Comparison of ENCODE assay signal across 23 cellular contexts in genomic region chr17:2384439-2385127, GRCh38. TPM values are rescaled to one million over a fixed set of nuclear protein-coding genes. Genes with fewer than 3 reads are reported as not detected.
A peak's percentile ranks its signal among the peaks of the same experiment; 100 is the strongest.
DNase-seq lines count a peak whose midpoint lies in the region; ATAC-seq, FAIRE-seq and TF ChIP-seq lines count a peak whose summit lies in the region.
"Had no signal": no experiment of that assay in that cellular context is flagged by ENCODE, and none has a peak within 500 bp of the region (broad histone marks: within the 10 kb centered on the region; RNA-seq: fewer than 3 reads in every experiment).

No MANE protein-coding gene starts in this region.

- H3K36me3 ChIP-seq in neutrophil = peaks cover 58% of the 10 kb centered on the region

- FAIRE-seq in D721Med (lab: Jason Lieb, UNC) = no peak

- TF ChIP-seq CTCF in 22Rv1 (IDR thresholded peaks at IDR 0.05) (no peak), HFFc6 (IDR thresholded peaks at IDR 0.05) (no peak), neutrophil (IDR thresholded peaks at IDR 0.05) (no peak), D721Med (IDR thresholded peaks at IDR 0.05; ENCODE audit: insufficient read depth, missing control alignments) (no peak)

- H3K4me1 Mint-ChIP-seq in HFFc6 (ENCODE audit: low read depth) = peaks cover 34% of the 10 kb centered on the region
- peaks cover 7 to 11% of the 10 kb centered on the region in 2 donors for H3K4me1 Mint-ChIP-seq in effector memory CD8-positive, alpha-beta T cell (ENCODE audit: low read depth in 2 of 2)
- H3K4me1 Mint-ChIP-seq in activated T-helper 2 cell treated with anti-CD3 and anti-CD28 coated beads, Interferon-gamma antibody, Interleukin-2, Interleukin-4, amounts not matched to agents 10 μg/mL and 5 μg/mL and 100 μg/mL, durations not matched to agents 14 hours and 24 hours and 36 hours (ENCODE audit: low read depth) = peaks cover 10% of the 10 kb centered on the region

- H3K9me3 ChIP-seq in neutrophil = no peaks in the 10 kb centered on the region
- H3K9me3 ChIP-seq: upper lobe of right lung had no signal

- peak overlapping the region; percentile 49 for H3K27ac ChIP-seq in 22Rv1
- peak overlapping the region; percentile 76 for H3K27ac ChIP-seq in neutrophil
- H3K27ac ChIP-seq: upper lobe of right lung had no signal

- peaks cover 15% of the 10 kb centered on the region for H3K36me3 Mint-ChIP-seq in HFFc6 (ENCODE audit: low read depth)
- H3K36me3 Mint-ChIP-seq in effector memory CD8-positive, alpha-beta T cell (ENCODE audit: insufficient read depth) = peaks cover 63% of the 10 kb centered on the region
- H3K36me3 Mint-ChIP-seq in activated T-helper 2 cell treated with anti-CD3 and anti-CD28 coated beads, Interferon-gamma antibody, Interleukin-2, Interleukin-4, amounts not matched to agents 10 μg/mL and 5 μg/mL and 100 μg/mL, durations not matched to agents 14 hours and 24 hours and 36 hours (ENCODE audit: low read depth) = peaks cover 25% of the 10 kb centered on the region
- H3K36me3 Mint-ChIP-seq: natural killer cell, T-cell had no signal

- no peak for ATAC-seq in effector memory CD8-positive, alpha-beta T cell (replicated peaks)
- no peak for ATAC-seq in HG02970 (IDR thresholded peaks at IDR 0.05; ENCODE audit: low FRiP score, unreplicated experiment)
- ATAC-seq: left cardiac atrium, natural killer cell, T-cell, upper lobe of right lung had no signal

- H3K4me3 Mint-ChIP-seq in HFFc6 = no peak overlapping the region
- no peak overlapping the region for H3K4me3 Mint-ChIP-seq in effector memory CD8-positive, alpha-beta T cell
- no peak overlapping the region for H3K4me3 Mint-ChIP-seq in activated T-helper 2 cell treated with anti-CD3 and anti-CD28 coated beads, Interferon-gamma antibody, Interleukin-2, Interleukin-4, amounts not matched to agents 10 μg/mL and 5 μg/mL and 100 μg/mL, durations not matched to agents 14 hours and 24 hours and 36 hours (ENCODE audit: low read depth)
- H3K4me3 Mint-ChIP-seq: mesothelial cell of epicardium; natural killer cell; stimulated activated naive CD8-positive, alpha-beta T cell treated with anti-CD3 and anti-CD28 coated beads, Interleukin-15, Interleukin-2, amounts not matched to agents 100 ng/mL and 50 ng/mL, for 24 hours; T-cell had no signal

- H3K27ac Mint-ChIP-seq in HFFc6 = peak overlapping the region; percentile 25; the same call in 1 of the 2 replicates
- peak overlapping the region; percentile 38 to 86 for H3K27ac Mint-ChIP-seq in effector memory CD8-positive, alpha-beta T cell
- no peak overlapping the region for H3K27ac Mint-ChIP-seq in activated T-helper 2 cell treated with anti-CD3 and anti-CD28 coated beads, Interferon-gamma antibody, Interleukin-2, Interleukin-4, amounts not matched to agents 10 μg/mL and 5 μg/mL and 100 μg/mL, durations not matched to agents 14 hours and 24 hours and 36 hours
- H3K27ac Mint-ChIP-seq: progenitor cell of endocrine pancreas; stimulated activated naive CD8-positive, alpha-beta T cell treated with anti-CD3 and anti-CD28 coated beads, Interleukin-15, Interleukin-2, amounts not matched to agents 100 ng/mL and 50 ng/mL, for 24 hours had no signal

- intact Hi-C loops in activated T-helper 2 cell treated with anti-CD3 and anti-CD28 coated beads, Interferon-gamma antibody, Interleukin-2, Interleukin-4, amounts not matched to agents 10 μg/mL and 5 μg/mL and 100 μg/mL, durations not matched to agents 14 hours and 24 hours and 36 hours (cut with micrococcal nuclease) = no loop called here

- H3K27me3 Mint-ChIP-seq in HFFc6 (ENCODE audit: insufficient read depth) = peaks cover 10% of the 10 kb centered on the region
- no peaks in the 10 kb centered on the region for H3K27me3 Mint-ChIP-seq in effector memory CD8-positive, alpha-beta T cell
- H3K27me3 Mint-ChIP-seq in activated T-helper 2 cell treated with anti-CD3 and anti-CD28 coated beads, Interferon-gamma antibody, Interleukin-2, Interleukin-4, amounts not matched to agents 10 μg/mL and 5 μg/mL and 100 μg/mL, durations not matched to agents 14 hours and 24 hours and 36 hours (ENCODE audit: low read depth) = no peaks in the 10 kb centered on the region
- H3K27me3 Mint-ChIP-seq: progenitor cell of endocrine pancreas; stimulated activated naive CD8-positive, alpha-beta T cell treated with anti-CD3 and anti-CD28 coated beads, Interleukin-15, Interleukin-2, amounts not matched to agents 100 ng/mL and 50 ng/mL, for 24 hours; T-cell had no signal

- DNase-seq in HFFc6 = no peak
- DNase-seq in effector memory CD8-positive, alpha-beta T cell = no peak
- no peak for DNase-seq in activated CD4-positive, alpha-beta T cell treated with anti-CD3 and anti-CD28 coated beads for 4 hours
- no peak for DNase-seq in activated T-helper 2 cell treated with anti-CD3 and anti-CD28 coated beads, Interferon-gamma antibody, Interleukin-2, Interleukin-4, amounts not matched to agents 10 μg/mL and 5 μg/mL and 100 μg/mL, durations not matched to agents 14 hours and 24 hours and 36 hours (ENCODE audit: low spot score)
- DNase-seq in D721Med (ENCODE audit: insufficient read length, low spot score) = no peak
- DNase-seq: activated CD8-positive, alpha-beta memory T cell treated with anti-CD3 and anti-CD28 coated beads, Interleukin-2, amount 50 U/mL, for 48 hours; activated effector memory CD4-positive, alpha-beta T cell treated with anti-CD3 and anti-CD28 coated beads, Interleukin-2, amount 50 U/mL, for 16 hours; DMS 273 treated with DMSO at 0.1 percent for 48 hours; effector memory CD4-positive, alpha-beta T cell; left cardiac atrium; natural killer cell; NCI-H1417 treated with DMSO at 0.1 percent for 48 hours; NCI-H526 treated with DMSO at 0.1 percent for 48 hours; SHP77 treated with DMSO at 0.1 percent for 48 hours; stimulated activated CD4-positive, alpha-beta T cell treated with anti-CD3 and anti-CD28 coated beads, Interleukin-4, amount 100 ng/mL, for 1 hour; T-cell; upper lobe of right lung had no signal

- peaks cover 7 to 15% of the 10 kb centered on the region in 2 experiments for H3K4me1 ChIP-seq in neutrophil (ENCODE audit: control insufficient read depth in 1 of 2, insufficient read depth in 1 of 2, low read depth in 1 of 2, low read length in 1 of 2)
- H3K4me1 ChIP-seq: upper lobe of right lung had no signal

- no peak overlapping the region for H3K4me3 ChIP-seq in neutrophil (ENCODE audit: low read depth in 1 of 2, low read length in 1 of 2)
- H3K4me3 ChIP-seq: upper lobe of right lung had no signal

- no peaks in the 10 kb centered on the region for H3K9me3 Mint-ChIP-seq in HFFc6
- H3K9me3 Mint-ChIP-seq in effector memory CD8-positive, alpha-beta T cell = no peaks in the 10 kb centered on the region
- no peaks in the 10 kb centered on the region for H3K9me3 Mint-ChIP-seq in activated T-helper 2 cell treated with anti-CD3 and anti-CD28 coated beads, Interferon-gamma antibody, Interleukin-2, Interleukin-4, amounts not matched to agents 10 μg/mL and 5 μg/mL and 100 μg/mL, durations not matched to agents 14 hours and 24 hours and 36 hours
- H3K9me3 Mint-ChIP-seq: mesothelial cell of epicardium; natural killer cell; stimulated activated naive CD8-positive, alpha-beta T cell treated with anti-CD3 and anti-CD28 coated beads, Interleukin-15, Interleukin-2, amounts not matched to agents 100 ng/mL and 50 ng/mL, for 24 hours; T-cell had no signal

- no peaks in the 10 kb centered on the region for H3K27me3 ChIP-seq in neutrophil
- H3K27me3 ChIP-seq: upper lobe of right lung had no signal

RNA-seq across cellular contexts. Expression of gene MNT, which starts 16.3 kb away (rescaled TPM):
- 10 to 100 TPM; 19.4 to 25.4 (median 21.9) TPM for total RNA-seq in HFFc6 (2021; fragmentation: NEBNext Ultra II Directional; extraction: Animal tissue kit (Norgen Biotek cat#: 25700))
- total RNA-seq in activated T-helper 2 cell treated with anti-CD3 and anti-CD28 coated beads, Interferon-gamma antibody, Interleukin-2, Interleukin-4, amounts not matched to agents 10 μg/mL and 5 μg/mL and 100 μg/mL, durations not matched to agents 14 hours and 24 hours and 36 hours = 28.1 and 30.4 TPM in 2 replicates

RNA-seq across cellular contexts. Expression of gene SGSM2, which starts 47.3 kb away (rescaled TPM):
- total RNA-seq in HFFc6 (2021; fragmentation: NEBNext Ultra II Directional; extraction: Animal tissue kit (Norgen Biotek cat#: 25700)) = 10 to 100 TPM; 22.4 to 28.2 (median 26.1) TPM
- 50.6 and 55.4 TPM in 2 replicates for total RNA-seq in activated T-helper 2 cell treated with anti-CD3 and anti-CD28 coated beads, Interferon-gamma antibody, Interleukin-2, Interleukin-4, amounts not matched to agents 10 μg/mL and 5 μg/mL and 100 μg/mL, durations not matched to agents 14 hours and 24 hours and 36 hours

RNA-seq across cellular contexts. Expression of gene TSR1, which starts 48.3 kb away (rescaled TPM):
- 10 to 100 TPM; 35.9 to 43.2 (median 37.6) TPM for total RNA-seq in HFFc6 (2021; fragmentation: NEBNext Ultra II Directional; extraction: Animal tissue kit (Norgen Biotek cat#: 25700))
- total RNA-seq in activated T-helper 2 cell treated with anti-CD3 and anti-CD28 coated beads, Interferon-gamma antibody, Interleukin-2, Interleukin-4, amounts not matched to agents 10 μg/mL and 5 μg/mL and 100 μg/mL, durations not matched to agents 14 hours and 24 hours and 36 hours = 75.9 and 78.3 TPM in 2 replicates
